Comparison of ENCODE assay signal across 21 cellular contexts in the genomic region with DNA sequence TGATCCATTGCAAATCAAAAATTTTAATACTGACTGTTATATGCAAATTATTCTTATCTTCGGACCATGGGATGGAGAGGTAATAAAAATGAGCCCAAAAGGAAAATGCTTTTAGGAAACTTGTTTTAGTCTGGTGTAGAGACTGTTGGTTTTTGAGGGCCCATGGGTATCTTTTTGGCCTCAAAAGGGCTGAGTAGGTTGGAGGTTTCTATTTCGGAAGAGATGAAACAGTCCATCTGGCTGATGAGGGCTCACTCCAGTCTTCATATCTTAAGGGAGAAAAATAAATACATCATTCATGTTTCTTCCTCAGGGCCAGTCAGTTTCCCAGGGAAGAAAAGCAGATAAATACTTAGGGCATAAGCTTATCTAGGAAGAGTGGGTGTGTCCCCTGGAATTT.
DNase-seq lines count a peak whose midpoint lies in the region; ATAC-seq, FAIRE-seq and TF ChIP-seq lines count a peak whose summit lies in the region.
"Had no signal": no experiment of that assay in that cellular context is flagged by ENCODE, and none has a peak within 500 bp of the region (broad histone marks: within the 10 kb centered on the region; RNA-seq: fewer than 3 reads in every experiment).

No MANE protein-coding gene starts in this region.

- CTCF ChIA-PET in PC-3 (lab: Charles Lee): no interaction called here

- H2AFZ ChIP-seq in MM.1S (ENCODE audit: low read length): no peak overlapping the region
- H2AFZ ChIP-seq in PC-3 (ENCODE audit: low read length): no peak overlapping the region

- TF ChIP-seq CTCF in MM.1S (IDR thresholded peaks at IDR 0.05; ENCODE audit: low read length): no peak
- TF ChIP-seq CTCF in PC-3 (conservative IDR thresholded peaks at IDR 0.05; ENCODE audit: low read depth, low read length): no peak

- POLR2A ChIA-PET in PC-3 (lab: Charles Lee; ENCODE audit: unreplicated experiment): no interaction called here

- H3K9ac ChIP-seq in MM.1S (ENCODE audit: low read length): no peak overlapping the region
- no peak overlapping the region for H3K9ac ChIP-seq in PC-3 (ENCODE audit: low read length)
- H3K9ac ChIP-seq: BLaER1 treated with 17β-estradiol and CSF1 and Interleukin-3, amounts not matched to agents 10 nM and 100 nM had no signal

- intact Hi-C loops in PC-3 (cut with micrococcal nuclease): no loop called here

- peak overlapping the region; percentile 42; the same call in 1 of the 2 replicates for H3K4me2 ChIP-seq in MM.1S (ENCODE audit: low read depth, low read length)
- 0 out of 2 replicates have a peak overlapping the region, but pooled peaks have one; percentile 50 for H3K4me2 ChIP-seq in PC-3 (ENCODE audit: low read length)
- H3K4me2 ChIP-seq: A549; BLaER1 treated with 17β-estradiol and CSF1 and Interleukin-3, amounts not matched to agents 10 nM and 100 nM had no signal

- H3K79me2 ChIP-seq in MM.1S (ENCODE audit: low read length) (no peaks in the 10 kb centered on the region), PC-3 (ENCODE audit: low read length) (no peaks in the 10 kb centered on the region)

- peaks cover 36% of the 10 kb centered on the region for H3F3A ChIP-seq in MM.1S (ENCODE audit: insufficient read depth, low read length)
- H3F3A ChIP-seq in PC-3 (ENCODE audit: low read length, unreplicated experiment): no peaks in the 10 kb centered on the region

- no peak for TF ChIP-seq POLR2A in GM12892 (IDR thresholded peaks at IDR 0.05; ENCODE audit: low read depth, low read length)

- H3K9me2 ChIP-seq in MM.1S (replicated peaks; ENCODE audit: insufficient read depth, low read length): no peaks in the 10 kb centered on the region
- H3K9me2 ChIP-seq in PC-3 (replicated peaks; ENCODE audit: low read length): 0 out of 2 replicates have a peak, but pooled peaks cover 2% of the 10 kb centered on the region

- H3K27ac ChIP-seq in MM.1S (ENCODE audit: low read length): peak overlapping the region; percentile 80; the same call in 1 of the 2 replicates
- peak overlapping the region; percentile 77; the same call in 1 of the 2 replicates for H3K27ac ChIP-seq in PC-3 (ENCODE audit: low read length)
- H3K27ac ChIP-seq: 22Rv1; A549; BLaER1 treated with 17β-estradiol and CSF1 and Interleukin-3, amounts not matched to agents 10 nM and 100 nM; C4-2B had no signal

- no peaks in the 10 kb centered on the region for H3K36me3 ChIP-seq in MM.1S (replicated peaks; ENCODE audit: insufficient read depth, low read length)
- H3K36me3 ChIP-seq in PC-3 (ENCODE audit: low read depth, low read length): no peaks in the 10 kb centered on the region
- H3K36me3 ChIP-seq: BLaER1 treated with 17β-estradiol and CSF1 and Interleukin-3, amounts not matched to agents 10 nM and 100 nM had no signal

- H3K9me3 ChIP-seq in MM.1S (replicated peaks; ENCODE audit: insufficient read depth, low read length) (no peaks in the 10 kb centered on the region), PC-3 (ENCODE audit: low read length) (no peaks in the 10 kb centered on the region)
- H3K9me3 ChIP-seq: A549; BLaER1 treated with 17β-estradiol and CSF1 and Interleukin-3, amounts not matched to agents 10 nM and 100 nM; Caco-2 had no signal

- DNase-seq in GM12892 (ENCODE audit: insufficient read length) (no peak), MM.1S (peak; percentile 52), PC-3 (no peak), NCI-H128 (lab: John Stamatoyannopoulos, UW; ENCODE audit: unreplicated experiment) (no peak), COLO668 (lab: John Stamatoyannopoulos, UW; ENCODE audit: unreplicated experiment) (no peak), NCI-H1436 treated with DMSO at 0.1 percent for 48 hours (lab: John Stamatoyannopoulos, UW) (no peak)
- DNase-seq: AML-193; Caco-2; Calu3; CD4-positive, alpha-beta memory T cell; CD4-positive, CD25-positive, alpha-beta regulatory T cell; CD8-positive, alpha-beta memory T cell; DMS79 treated with DMSO at 0.1 percent for 48 hours; GF-D8 had no signal

- H3K27me3 ChIP-seq in MM.1S (replicated peaks; ENCODE audit: insufficient read depth, low read length) (no peaks in the 10 kb centered on the region), PC-3 (ENCODE audit: low read length) (peaks cover 28% of the 10 kb centered on the region)
- H3K27me3 ChIP-seq: BLaER1 treated with 17β-estradiol and CSF1 and Interleukin-3, amounts not matched to agents 10 nM and 100 nM had no signal

- H3K4me1 ChIP-seq in MM.1S (ENCODE audit: low read length): peaks cover 69% of the 10 kb centered on the region
- peaks cover 26% of the 10 kb centered on the region for H3K4me1 ChIP-seq in PC-3 (ENCODE audit: insufficient read depth, low read length)
- H3K4me1 ChIP-seq: A549 had no signal

- FAIRE-seq in GM12892 (lab: Jason Lieb, UNC): peak; percentile 38
- FAIRE-seq: A549, D721Med, G401.6, GM19239 had no signal

- H3K4me3 ChIP-seq in MM.1S (ENCODE audit: low read length) (no peak overlapping the region), PC-3 (ENCODE audit: low read length) (no peak overlapping the region)
- H3K4me3 ChIP-seq: A549; BLaER1 treated with 17β-estradiol and CSF1 and Interleukin-3, amounts not matched to agents 10 nM and 100 nM had no signal

- ATAC-seq in PC-3: no peak
- ATAC-seq: A549 had no signal

- H4K20me1 ChIP-seq in MM.1S (ENCODE audit: insufficient read depth, low read length) (no peaks in the 10 kb centered on the region), PC-3 (ENCODE audit: low read length) (no peaks in the 10 kb centered on the region)
- H4K20me1 ChIP-seq: BLaER1 treated with 17β-estradiol and CSF1 and Interleukin-3, amounts not matched to agents 10 nM and 100 nM had no signal

- no TSS peak for BruUV-seq in PC-3 (replicated peaks; lab: Mats Ljungman, UMichigan)
